Comparison of ENCODE assay signal across 24 cellular contexts in the genomic region with DNA sequence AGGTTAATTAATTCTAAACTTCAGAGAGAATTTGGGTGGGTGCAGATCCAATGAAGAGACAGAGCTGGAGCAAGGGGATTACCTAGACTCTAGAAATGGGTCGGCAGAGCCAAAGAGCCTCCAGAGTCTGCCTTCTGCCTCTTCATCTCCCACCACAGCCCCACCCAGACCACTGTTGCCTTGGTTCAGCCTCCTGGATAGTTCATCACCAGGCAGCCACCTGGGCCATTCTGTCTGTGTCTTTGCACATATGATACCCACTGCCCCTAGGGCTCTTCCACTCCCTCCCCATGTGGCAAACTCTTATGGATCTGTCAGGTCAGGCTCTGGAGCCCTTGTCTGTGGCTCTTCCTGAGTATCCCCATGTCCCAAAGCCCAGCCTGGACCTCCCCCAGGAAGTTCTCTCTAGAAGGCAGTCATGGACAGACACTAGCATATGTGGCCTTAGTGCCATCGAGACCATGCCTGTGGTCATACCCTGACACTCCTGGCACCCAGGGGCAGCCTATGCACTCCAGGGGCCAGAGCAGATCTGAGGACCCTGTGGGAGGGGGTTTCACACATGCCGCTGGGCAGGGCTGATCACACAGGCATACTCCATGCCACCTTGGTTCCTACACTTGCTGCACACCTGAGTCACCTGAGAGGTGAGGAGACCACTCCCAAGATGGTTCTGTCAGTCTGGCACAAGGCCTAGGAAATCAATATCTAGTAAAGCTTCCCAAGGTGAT. TPM values are rescaled to one million over a fixed set of nuclear protein-coding genes. Genes with fewer than 3 reads are reported as not detected.
"Had no signal": no experiment of that assay in that cellular context is flagged by ENCODE, and none has a peak within 500 bp of the region (broad histone marks: within the 10 kb centered on the region; RNA-seq: fewer than 3 reads in every experiment).

No MANE protein-coding gene starts in this region.

- ATAC-seq: T-helper 17 cell had no signal

- DNase-seq: activated B cell treated with CpG ODN at 0.5 μM for 24 hours; activated CD4-positive, alpha-beta memory T cell treated with anti-CD3 and anti-CD28 coated beads for 36 hours; activated CD4-positive, alpha-beta T cell treated with anti-CD3 and anti-CD28 coated beads for 1 hour; activated CD4-positive, alpha-beta T cell treated with anti-CD3 and anti-CD28 coated beads, Interleukin-2, amount 10 ng/mL, durations not matched to agents 7 days and 5 days; activated effector memory CD4-positive, alpha-beta T cell treated with anti-CD3 and anti-CD28 coated beads, Interleukin-2, amount 50 U/mL, for 16 hours; activated naive CD4-positive, alpha-beta T cell treated with anti-CD3 and anti-CD28 coated beads for 36 hours; activated T-cell treated with anti-CD3 and anti-CD28 coated beads, Interleukin-2, amount 50 U/mL, for 24 hours; brain microvascular endothelial cell; Karpas-422; MM.1S; NCI-H1105 treated with DMSO at 0.1 percent for 48 hours; NCI-H1436 treated with DMSO at 0.1 percent for 48 hours; NCI-H187; NCI-H2081; NCI-H446 treated with DMSO at 0.1 percent for 48 hours; NCI-H524 treated with DMSO at 0.1 percent for 48 hours; NCI-H748 treated with DMSO at 0.1 percent for 48 hours; SIG-M5; T-helper 17 cell; T-helper 9 cell had no signal

- H3K36me3 ChIP-seq: brain microvascular endothelial cell, cardiac muscle cell had no signal

- H3K4me3 ChIP-seq: cardiac muscle cell had no signal

- H3K27me3 ChIP-seq: brain microvascular endothelial cell, cardiac muscle cell had no signal

- H3K27ac ChIP-seq: brain microvascular endothelial cell, cardiac muscle cell had no signal

RNA-seq across cellular contexts. Expression of gene FRMPD2, which starts 41.6 kb away (rescaled TPM):
- total RNA-seq: activated B cell treated with CpG ODN at 0.5 μM for 24 hours; activated CD4-positive, alpha-beta memory T cell treated with anti-CD3 and anti-CD28 coated beads for 36 hours; activated CD4-positive, alpha-beta T cell treated with anti-CD3 and anti-CD28 coated beads, Interleukin-2, amount 10 ng/mL, durations not matched to agents 7 days and 5 days; activated CD8-positive, alpha-beta memory T cell treated with anti-CD3 and anti-CD28 coated beads for 36 hours; activated naive CD4-positive, alpha-beta T cell treated with anti-CD3 and anti-CD28 coated beads for 36 hours; OCI-LY7; RPMI7951 had no signal
